26 cellular contexts compared by ENCODE assay signal in genomic region chr3:32404714-32405113, GRCh38. TPM values are rescaled to one million over a fixed set of nuclear protein-coding genes. Genes with fewer than 3 reads are reported as not detected.
DNase-seq lines count a peak whose midpoint lies in the region; ATAC-seq and TF ChIP-seq lines count a peak whose summit lies in the region.
"Had no signal": no experiment of that assay in that cellular context is flagged by ENCODE, and none has a peak within 500 bp of the region (broad histone marks: within the 10 kb centered on the region; RNA-seq: fewer than 3 reads in every experiment).

No MANE protein-coding gene starts in this region.

- ATAC-seq in CD8-positive, alpha-beta T cell, result no peak
- ATAC-seq in naive B cell (ENCODE audit: low read depth in 2 of 2) (no peak), HG03045 (IDR thresholded peaks at IDR 0.05; ENCODE audit: unreplicated experiment) (no peak)
- ATAC-seq: heart right ventricle; left colon; right cardiac atrium; stimulated activated naive CD8-positive, alpha-beta T cell treated with anti-CD3 and anti-CD28 coated beads, Interleukin-15, amount 100 ng/mL, for 72 hours had no signal

- no peaks in the 10 kb centered on the region for H3K27me3 ChIP-seq in CD8-positive, alpha-beta T cell (ENCODE audit: insufficient read depth, low read length)
- H3K27me3 ChIP-seq: BE2C, dorsolateral prefrontal cortex, heart right ventricle, transverse colon had no signal

- POLR2A ChIA-PET in activated CD4-positive, alpha-beta memory T cell treated with anti-CD3 and anti-CD28 coated beads for 36 hours (lab: Charles Lee), result interaction anchor here (0.6 kb wide), 1 partner anchor 106 kb away, joined by 4 read pairs; no protein-coding TSS in a partner anchor
- POLR2A ChIA-PET in activated CD4-positive, alpha-beta memory T cell treated with anti-CD3 and anti-CD28 coated beads, Interleukin-2, amount 10 ng/mL, durations not matched to agents 7 days and 5 days (lab: Charles Lee), result interaction anchor here (0.6 to 2.1 kb wide), 2 partner anchors 10 to 56 kb away, joined by 3 to 7 read pairs; no protein-coding TSS in a partner anchor
- POLR2A ChIA-PET in CD8-positive, alpha-beta T cell (lab: Charles Lee), result interaction anchor here (0.8 to 1.2 kb wide), 3 partner anchors 10 to 18 kb away, joined by 3 to 4 read pairs (median 3); no protein-coding TSS in a partner anchor

- no peaks in the 10 kb centered on the region for H3K9me3 ChIP-seq in CD8-positive, alpha-beta T cell (ENCODE audit: low read length)
- H3K9me3 ChIP-seq: BE2C, heart right ventricle, transverse colon had no signal

- H3K36me3 Mint-ChIP-seq in activated CD4-positive, alpha-beta memory T cell treated with anti-CD3 and anti-CD28 coated beads for 36 hours, result peaks cover 14% of the 10 kb centered on the region
- H3K36me3 Mint-ChIP-seq in activated CD4-positive, alpha-beta memory T cell treated with anti-CD3 and anti-CD28 coated beads, Interleukin-2, amount 10 ng/mL, durations not matched to agents 7 days and 5 days (ENCODE audit: low read depth), result peaks cover 27% of the 10 kb centered on the region
- H3K36me3 Mint-ChIP-seq in CD8-positive, alpha-beta T cell, result peaks cover 27% of the 10 kb centered on the region
- H3K36me3 Mint-ChIP-seq in activated T-helper 1 cell treated with anti-CD3 and anti-CD28 coated beads, Interleukin-12 subunit alpha, Interleukin-12 subunit beta, Interleukin-2, Interleukin-4 antibody, amounts not matched to agents 30 ng/mL and 10 ng/mL and 1 ng/mL, durations not matched to agents 14 hours and 24 hours and 36 hours (ENCODE audit: low read depth), result peaks cover 32% of the 10 kb centered on the region
- peaks cover 3 to 8% of the 10 kb centered on the region in 2 donors for H3K36me3 Mint-ChIP-seq in naive B cell

- CTCF ChIA-PET in activated CD4-positive, alpha-beta memory T cell treated with anti-CD3 and anti-CD28 coated beads for 36 hours (lab: Charles Lee), result interaction anchor here (1.2 to 1.6 kb wide), 2 partner anchors 30 to 63 kb away, joined by 3 to 4 read pairs; no protein-coding TSS in a partner anchor
- CTCF ChIA-PET in activated CD4-positive, alpha-beta memory T cell treated with anti-CD3 and anti-CD28 coated beads, Interleukin-2, amount 10 ng/mL, durations not matched to agents 7 days and 5 days (lab: Charles Lee), result interaction anchor here (2.0 kb wide), 1 partner anchor 63 kb away, joined by 8 read pairs; no protein-coding TSS in a partner anchor
- CTCF ChIA-PET in CD8-positive, alpha-beta T cell (lab: Charles Lee), result interaction anchor here (1.7 to 5.8 kb wide), 2 partner anchors 13 to 63 kb away, joined by 5 to 42 read pairs; partner anchors contain the start of gene CMTM7

- H3K27ac ChIP-seq in CD8-positive, alpha-beta T cell (ENCODE audit: low read depth, low read length), result no peak overlapping the region
- H3K27ac ChIP-seq: epithelial cell of prostate, parathyroid adenoma had no signal

- peak overlapping the region; percentile 29 for H3K27ac Mint-ChIP-seq in activated CD4-positive, alpha-beta memory T cell treated with anti-CD3 and anti-CD28 coated beads for 36 hours
- H3K27ac Mint-ChIP-seq in activated CD4-positive, alpha-beta memory T cell treated with anti-CD3 and anti-CD28 coated beads, Interleukin-2, amount 10 ng/mL, durations not matched to agents 7 days and 5 days, result no peak overlapping the region
- peak overlapping the region; percentile 45 for H3K27ac Mint-ChIP-seq in CD8-positive, alpha-beta T cell
- H3K27ac Mint-ChIP-seq in activated T-helper 1 cell treated with anti-CD3 and anti-CD28 coated beads, Interleukin-12 subunit alpha, Interleukin-12 subunit beta, Interleukin-2, Interleukin-4 antibody, amounts not matched to agents 30 ng/mL and 10 ng/mL and 1 ng/mL, durations not matched to agents 14 hours and 24 hours and 36 hours, result peak overlapping the region; percentile 58
- H3K27ac Mint-ChIP-seq in naive B cell, result peak overlapping the region in 4 of 6 donors; percentile 54 to 97 (median 64)
- H3K27ac Mint-ChIP-seq: nephron progenitor cell had no signal

- peaks cover 54% of the 10 kb centered on the region for H3K4me1 Mint-ChIP-seq in activated CD4-positive, alpha-beta memory T cell treated with anti-CD3 and anti-CD28 coated beads for 36 hours (ENCODE audit: low read depth)
- peaks cover 43% of the 10 kb centered on the region for H3K4me1 Mint-ChIP-seq in activated CD4-positive, alpha-beta memory T cell treated with anti-CD3 and anti-CD28 coated beads, Interleukin-2, amount 10 ng/mL, durations not matched to agents 7 days and 5 days
- H3K4me1 Mint-ChIP-seq in CD8-positive, alpha-beta T cell (ENCODE audit: low read depth), result peaks cover 79% of the 10 kb centered on the region
- H3K4me1 Mint-ChIP-seq in activated T-helper 1 cell treated with anti-CD3 and anti-CD28 coated beads, Interleukin-12 subunit alpha, Interleukin-12 subunit beta, Interleukin-2, Interleukin-4 antibody, amounts not matched to agents 30 ng/mL and 10 ng/mL and 1 ng/mL, durations not matched to agents 14 hours and 24 hours and 36 hours (ENCODE audit: low read depth), result peaks cover 81% of the 10 kb centered on the region
- peaks cover 53 to 77% (median 72%) of the 10 kb centered on the region in 3 donors for H3K4me1 Mint-ChIP-seq in naive B cell

- TF ChIP-seq CTCF in CD8-positive, alpha-beta T cell (IDR thresholded peaks at IDR 0.05), result no peak

- H3K4me3 ChIP-seq in CD8-positive, alpha-beta T cell (ENCODE audit: low read depth, low read length), result no peak overlapping the region
- H3K4me3 ChIP-seq: dorsolateral prefrontal cortex, heart right ventricle, transverse colon had no signal

- H3K9me3 Mint-ChIP-seq in activated CD4-positive, alpha-beta memory T cell treated with anti-CD3 and anti-CD28 coated beads for 36 hours, result no peaks in the 10 kb centered on the region
- H3K9me3 Mint-ChIP-seq in activated CD4-positive, alpha-beta memory T cell treated with anti-CD3 and anti-CD28 coated beads, Interleukin-2, amount 10 ng/mL, durations not matched to agents 7 days and 5 days, result no peaks in the 10 kb centered on the region
- H3K9me3 Mint-ChIP-seq in CD8-positive, alpha-beta T cell, result no peaks in the 10 kb centered on the region
- no peaks in the 10 kb centered on the region for H3K9me3 Mint-ChIP-seq in activated T-helper 1 cell treated with anti-CD3 and anti-CD28 coated beads, Interleukin-12 subunit alpha, Interleukin-12 subunit beta, Interleukin-2, Interleukin-4 antibody, amounts not matched to agents 30 ng/mL and 10 ng/mL and 1 ng/mL, durations not matched to agents 14 hours and 24 hours and 36 hours
- no peaks in the 10 kb centered on the region for H3K9me3 Mint-ChIP-seq in naive B cell
- H3K9me3 Mint-ChIP-seq: activated B cell treated with CpG ODN at 0.5 μM for 24 hours; nephron progenitor cell; stimulated activated naive CD8-positive, alpha-beta T cell treated with anti-CD3 and anti-CD28 coated beads, Interleukin-15, amount 100 ng/mL, for 72 hours had no signal

- no peak overlapping the region for H3K4me3 Mint-ChIP-seq in activated CD4-positive, alpha-beta memory T cell treated with anti-CD3 and anti-CD28 coated beads for 36 hours
- no peak overlapping the region for H3K4me3 Mint-ChIP-seq in activated CD4-positive, alpha-beta memory T cell treated with anti-CD3 and anti-CD28 coated beads, Interleukin-2, amount 10 ng/mL, durations not matched to agents 7 days and 5 days
- no peak overlapping the region for H3K4me3 Mint-ChIP-seq in CD8-positive, alpha-beta T cell
- H3K4me3 Mint-ChIP-seq in activated T-helper 1 cell treated with anti-CD3 and anti-CD28 coated beads, Interleukin-12 subunit alpha, Interleukin-12 subunit beta, Interleukin-2, Interleukin-4 antibody, amounts not matched to agents 30 ng/mL and 10 ng/mL and 1 ng/mL, durations not matched to agents 14 hours and 24 hours and 36 hours, result no peak overlapping the region
- peak overlapping the region in 1 of 8 donors; percentile 36 for H3K4me3 Mint-ChIP-seq in naive B cell
- H3K4me3 Mint-ChIP-seq: activated B cell treated with CpG ODN at 0.5 μM for 24 hours; nephron progenitor cell; stimulated activated naive CD8-positive, alpha-beta T cell treated with anti-CD3 and anti-CD28 coated beads, Interleukin-15, amount 100 ng/mL, for 72 hours had no signal

- peaks cover 49% of the 10 kb centered on the region for H3K4me1 ChIP-seq in CD8-positive, alpha-beta T cell (ENCODE audit: insufficient read depth, low read length)
- H3K4me1 ChIP-seq: BE2C, parathyroid adenoma had no signal

- no peak for DNase-seq in activated CD4-positive, alpha-beta memory T cell treated with anti-CD3 and anti-CD28 coated beads for 36 hours
- DNase-seq in activated CD4-positive, alpha-beta memory T cell treated with anti-CD3 and anti-CD28 coated beads, Interleukin-2, amount 10 ng/mL, durations not matched to agents 7 days and 5 days, result no peak
- DNase-seq in CD8-positive, alpha-beta T cell, result no peak
- no peak for DNase-seq in activated T-helper 1 cell treated with anti-CD3 and anti-CD28 coated beads, Interleukin-12 subunit alpha, Interleukin-12 subunit beta, Interleukin-2, Interleukin-4 antibody, amounts not matched to agents 30 ng/mL and 10 ng/mL and 1 ng/mL, durations not matched to agents 14 hours and 24 hours and 36 hours (ENCODE audit: low spot score)
- no peak for DNase-seq in naive B cell
- DNase-seq in NCI-H187 (lab: John Stamatoyannopoulos, UW), result no peak
- no peak for DNase-seq in NCI-H226
- DNase-seq: activated B cell treated with CpG ODN at 0.5 μM for 24 hours; activated gamma-delta T cell treated with Interleukin-2 at 50 U/mL for 16 hours; BE2C; dorsolateral prefrontal cortex; heart right ventricle; mesendoderm; NCI-H1417; NCI-H510A treated with DMSO at 0.1 percent for 48 hours; nephron progenitor cell; right cardiac atrium; stimulated activated CD4-positive, alpha-beta T cell treated with anti-CD3 and anti-CD28 coated beads, Interleukin-12 subunit alpha, Interleukin-12 subunit beta, amount 100 ng/mL, for 4 hours; stimulated activated CD4-positive, alpha-beta T cell treated with anti-CD3 and anti-CD28 coated beads, Interleukin-4, amount 100 ng/mL, for 4 hours; stimulated activated naive CD8-positive, alpha-beta T cell treated with anti-CD3 and anti-CD28 coated beads, Interleukin-15, amount 100 ng/mL, for 72 hours; T-helper 9 cell; transverse colon had no signal

- H3K27me3 Mint-ChIP-seq in activated CD4-positive, alpha-beta memory T cell treated with anti-CD3 and anti-CD28 coated beads for 36 hours, result no peaks in the 10 kb centered on the region
- no peaks in the 10 kb centered on the region for H3K27me3 Mint-ChIP-seq in activated CD4-positive, alpha-beta memory T cell treated with anti-CD3 and anti-CD28 coated beads, Interleukin-2, amount 10 ng/mL, durations not matched to agents 7 days and 5 days
- H3K27me3 Mint-ChIP-seq in CD8-positive, alpha-beta T cell (ENCODE audit: low read depth), result no peaks in the 10 kb centered on the region
- no peaks in the 10 kb centered on the region for H3K27me3 Mint-ChIP-seq in activated T-helper 1 cell treated with anti-CD3 and anti-CD28 coated beads, Interleukin-12 subunit alpha, Interleukin-12 subunit beta, Interleukin-2, Interleukin-4 antibody, amounts not matched to agents 30 ng/mL and 10 ng/mL and 1 ng/mL, durations not matched to agents 14 hours and 24 hours and 36 hours (ENCODE audit: insufficient read depth)
- no peaks in the 10 kb centered on the region for H3K27me3 Mint-ChIP-seq in naive B cell
- H3K27me3 Mint-ChIP-seq: activated B cell treated with CpG ODN at 0.5 μM for 24 hours; stimulated activated naive CD8-positive, alpha-beta T cell treated with anti-CD3 and anti-CD28 coated beads, Interleukin-15, amount 100 ng/mL, for 72 hours had no signal

- intact Hi-C loops in activated CD4-positive, alpha-beta memory T cell treated with anti-CD3 and anti-CD28 coated beads for 36 hours (cut with micrococcal nuclease), result no loop called here
- intact Hi-C loops in CD8-positive, alpha-beta T cell (cut with DNase I, micrococcal nuclease), result no loop called here
- intact Hi-C loops in activated T-helper 1 cell treated with anti-CD3 and anti-CD28 coated beads, Interleukin-12 subunit alpha, Interleukin-12 subunit beta, Interleukin-2, Interleukin-4 antibody, amounts not matched to agents 30 ng/mL and 10 ng/mL and 1 ng/mL, durations not matched to agents 14 hours and 24 hours and 36 hours (cut with micrococcal nuclease), result no loop called here

- H3K36me3 ChIP-seq in CD8-positive, alpha-beta T cell (ENCODE audit: insufficient read depth, low read length), result peaks cover 4% of the 10 kb centered on the region
- H3K36me3 ChIP-seq: BE2C, heart right ventricle, transverse colon had no signal

RNA-seq across cellular contexts. Expression of gene CMTM7, which starts 13.1 kb away (rescaled TPM):
- total RNA-seq in activated CD4-positive, alpha-beta memory T cell treated with anti-CD3 and anti-CD28 coated beads for 36 hours, result 10 to 100 TPM; 46.1 to 47.1 TPM
- 10 to 100 TPM; 47.0 to 47.3 TPM for total RNA-seq in activated CD4-positive, alpha-beta memory T cell treated with anti-CD3 and anti-CD28 coated beads, Interleukin-2, amount 10 ng/mL, durations not matched to agents 7 days and 5 days
- 10 to 100 TPM; 18.8 to 19.5 TPM for total RNA-seq in CD8-positive, alpha-beta T cell
- 50.6 and 59.7 TPM in 2 replicates for total RNA-seq in activated T-helper 1 cell treated with anti-CD3 and anti-CD28 coated beads, Interleukin-12 subunit alpha, Interleukin-12 subunit beta, Interleukin-2, Interleukin-4 antibody, amounts not matched to agents 30 ng/mL and 10 ng/mL and 1 ng/mL, durations not matched to agents 14 hours and 24 hours and 36 hours
- 100 to 1,000 TPM in 2 of 6 donors, 10 to 100 TPM in 4; 56.8 to 116 (median 73.3) TPM for polyA plus RNA-seq in naive B cell (ENCODE audit: low read depth in 6 of 6)
